In genomic region chr2:160324917-160325316, GRCh38 we compare ENCODE assay signal across 17 cellular contexts.
A peak's percentile ranks its signal among the peaks of the same experiment; 100 is the strongest.
DNase-seq lines count a peak whose midpoint lies in the region; ATAC-seq and TF ChIP-seq lines count a peak whose summit lies in the region.
"Had no signal": no experiment of that assay in that cellular context is flagged by ENCODE, and none has a peak within 500 bp of the region (broad histone marks: within the 10 kb centered on the region; RNA-seq: fewer than 3 reads in every experiment).

No MANE protein-coding gene starts in this region.

- peaks cover 4% of the 10 kb centered on the region for H3K36me3 Mint-ChIP-seq in CD4-positive, CD25-positive, alpha-beta regulatory T cell
- H3K36me3 Mint-ChIP-seq in osteocyte (ENCODE audit: unreplicated experiment), result peaks cover 12% of the 10 kb centered on the region
- H3K36me3 Mint-ChIP-seq in naive thymus-derived CD8-positive, alpha-beta T cell, result peaks cover 0 to 17% (median 0%) of the 10 kb centered on the region in 3 donors

- no peaks in the 10 kb centered on the region for H3K27me3 Mint-ChIP-seq in CD4-positive, CD25-positive, alpha-beta regulatory T cell
- no peaks in the 10 kb centered on the region for H3K27me3 Mint-ChIP-seq in osteocyte (ENCODE audit: unreplicated experiment)
- no peaks in the 10 kb centered on the region for H3K27me3 Mint-ChIP-seq in naive thymus-derived CD8-positive, alpha-beta T cell

- no peaks in the 10 kb centered on the region for H3K27me3 ChIP-seq in CD4-positive, CD25-positive, alpha-beta regulatory T cell (ENCODE audit: control insufficient read depth, insufficient read depth, low read length)

- ATAC-seq in CD4-positive, CD25-positive, alpha-beta regulatory T cell (ENCODE audit: low read depth in 2 of 2), result no peak
- no peak for ATAC-seq in GM19351 (IDR thresholded peaks at IDR 0.05; ENCODE audit: unreplicated experiment)
- ATAC-seq in naive thymus-derived CD8-positive, alpha-beta T cell, result no peak

- peak overlapping the region in 2 of 3 donors; percentile 74 to 79 for H3K27ac Mint-ChIP-seq in CD4-positive, CD25-positive, alpha-beta regulatory T cell
- peak overlapping the region; percentile 20 for H3K27ac Mint-ChIP-seq in osteocyte (ENCODE audit: unreplicated experiment)
- H3K27ac Mint-ChIP-seq in naive thymus-derived CD8-positive, alpha-beta T cell, result peak overlapping the region in 3 of 10 donors; percentile 12 to 59 (median 56)

- no peak overlapping the region for H3K27ac ChIP-seq in CD4-positive, CD25-positive, alpha-beta regulatory T cell (ENCODE audit: insufficient read depth, low read length, poor library complexity, severe bottlenecking)
- H3K27ac ChIP-seq in epithelial cell of prostate, result peak overlapping the region; percentile 3
- H3K27ac ChIP-seq: C4-2B, thoracic aorta had no signal

- TF ChIP-seq CTCF in osteocyte (IDR thresholded peaks at IDR 0.05), result no peak

- H3K9me3 ChIP-seq in CD4-positive, CD25-positive, alpha-beta regulatory T cell (ENCODE audit: control insufficient read depth in 2 of 2, low read length in 2 of 2), result no peaks in the 10 kb centered on the region
- H3K9me3 ChIP-seq: thoracic aorta had no signal

- DNase-seq in activated CD4-positive, alpha-beta T cell treated with anti-CD3 and anti-CD28 coated beads for 48 hours, result peak; percentile 21
- no peak for DNase-seq in activated CD4-positive, alpha-beta T cell treated with anti-CD3 and anti-CD28 coated beads, Interleukin-2, amount 50 U/mL, for 4 hours
- no peak for DNase-seq in CD4-positive, CD25-positive, alpha-beta regulatory T cell
- DNase-seq in epithelial cell of prostate (ENCODE audit: low read depth, low spot score), result no peak
- no peak for DNase-seq in osteocyte (ENCODE audit: extremely low spot score, unreplicated experiment)
- no peak for DNase-seq in NOMO-1 (lab: John Stamatoyannopoulos, UW; ENCODE audit: unreplicated experiment in 2 of 2)
- no peak for DNase-seq in naive thymus-derived CD8-positive, alpha-beta T cell
- DNase-seq: amniotic stem cell, cerebellar nuclear complex, H9, NCI-H1048, NCI-H2081 treated with DMSO at 0.1 percent for 48 hours, occipital lobe, T1000 had no signal

- no peak overlapping the region for H3K4me3 ChIP-seq in CD4-positive, CD25-positive, alpha-beta regulatory T cell (ENCODE audit: low read depth, low read length)
- H3K4me3 ChIP-seq: thoracic aorta had no signal

- no peak overlapping the region for H3K4me3 Mint-ChIP-seq in CD4-positive, CD25-positive, alpha-beta regulatory T cell
- no peak overlapping the region for H3K4me3 Mint-ChIP-seq in osteocyte (ENCODE audit: unreplicated experiment)
- no peak overlapping the region for H3K4me3 Mint-ChIP-seq in naive thymus-derived CD8-positive, alpha-beta T cell
- H3K4me3 Mint-ChIP-seq: H9 had no signal

- POLR2A ChIA-PET in naive thymus-derived CD8-positive, alpha-beta T cell (lab: Charles Lee), result no interaction called here

- peaks cover 33 to 69% (median 50%) of the 10 kb centered on the region in 4 donors for H3K4me1 Mint-ChIP-seq in CD4-positive, CD25-positive, alpha-beta regulatory T cell
- H3K4me1 Mint-ChIP-seq in osteocyte (ENCODE audit: unreplicated experiment), result peaks cover 89% of the 10 kb centered on the region
- peaks cover 62 to 96% (median 89%) of the 10 kb centered on the region in 4 donors for H3K4me1 Mint-ChIP-seq in naive thymus-derived CD8-positive, alpha-beta T cell

- no peaks in the 10 kb centered on the region for H3K9me3 Mint-ChIP-seq in CD4-positive, CD25-positive, alpha-beta regulatory T cell
- H3K9me3 Mint-ChIP-seq in osteocyte (ENCODE audit: unreplicated experiment), result no peaks in the 10 kb centered on the region
- H3K9me3 Mint-ChIP-seq in naive thymus-derived CD8-positive, alpha-beta T cell, result no peaks in the 10 kb centered on the region
- H3K9me3 Mint-ChIP-seq: H9 had no signal

- H3K4me1 ChIP-seq in CD4-positive, CD25-positive, alpha-beta regulatory T cell (ENCODE audit: control insufficient read depth, insufficient read depth, low read length, poor library complexity, severe bottlenecking), result peaks cover 22% of the 10 kb centered on the region

- H3K36me3 ChIP-seq in CD4-positive, CD25-positive, alpha-beta regulatory T cell (ENCODE audit: control insufficient read depth, insufficient read depth, low read length), result no peaks in the 10 kb centered on the region
- H3K36me3 ChIP-seq: thoracic aorta had no signal
